8 cellular contexts compared by ENCODE assay signal in the genomic region with DNA sequence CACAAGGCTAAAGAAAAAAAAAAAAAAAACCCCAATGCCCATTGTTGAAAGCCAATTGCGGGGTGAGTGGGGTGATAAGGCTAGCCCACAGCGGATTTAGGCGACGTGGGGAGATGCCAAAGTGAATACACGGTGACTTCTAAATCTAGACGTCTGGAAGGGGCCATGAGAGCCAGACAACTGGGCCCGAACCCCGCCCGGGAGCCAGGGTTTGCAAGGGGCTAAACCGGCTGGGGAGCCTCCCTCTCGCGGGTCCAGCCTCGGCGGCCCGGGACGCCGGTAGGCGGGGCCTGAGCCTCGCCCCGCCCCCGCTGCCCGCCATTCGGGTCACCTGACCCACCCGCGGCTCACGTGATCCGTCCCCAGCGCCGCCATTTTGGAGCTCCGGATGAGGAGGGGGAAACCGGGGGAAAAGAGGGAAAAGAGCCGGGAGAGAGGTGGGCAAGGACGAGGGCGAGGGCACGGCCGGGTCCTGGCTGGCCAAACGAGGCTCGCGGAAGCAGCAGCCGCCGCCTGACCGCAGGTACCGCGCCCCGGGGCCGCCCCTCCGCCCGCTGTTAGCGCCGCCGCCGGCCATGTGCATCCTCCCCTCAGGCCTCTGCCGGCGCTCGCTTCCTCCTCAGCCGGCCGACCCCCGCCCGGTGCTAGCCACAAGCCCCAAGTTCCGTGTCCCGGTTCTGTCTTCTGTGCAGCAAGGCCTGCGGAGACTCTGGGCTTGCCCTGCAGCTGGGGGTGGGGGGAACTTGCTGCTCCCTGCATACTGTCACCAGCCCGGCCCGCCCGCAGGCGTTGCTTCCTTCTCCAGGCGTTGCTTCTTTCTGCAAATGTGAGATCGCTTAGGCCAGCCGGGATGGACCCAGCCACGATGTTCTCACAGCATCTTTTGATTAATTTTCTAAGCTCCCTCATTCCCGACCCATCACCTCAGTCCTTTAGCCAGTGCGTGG. TPM values are rescaled to one million over a fixed set of nuclear protein-coding genes. Genes with fewer than 3 reads are reported as not detected.
A peak's percentile ranks its signal among the peaks of the same experiment; 100 is the strongest.
DNase-seq lines count a peak whose midpoint lies in the region; ATAC-seq and TF ChIP-seq lines count a peak whose summit lies in the region.

Gene ZNF507 (plus strand): TSS at position 350 of the 947 bp plus-strand sequence. CDS start 7,221 bp downstream, outside the sequence.

- H3K9me3 ChIP-seq in Caco-2 = no peaks in the 10 kb centered on the region

- H3K4me3 ChIP-seq in Caco-2 (ENCODE audit: low read depth, low read length) = peak within 1 kb of the TSS; percentile 84

- H3K27me3 ChIP-seq in Caco-2 (replicated peaks; ENCODE audit: control insufficient read depth, insufficient read depth, low read length) = no peaks in the 10 kb centered on the region

- peak; percentile 64 for ATAC-seq in GM19468 (IDR thresholded peaks at IDR 0.05; ENCODE audit: extremely low read depth, unreplicated experiment)

- H3K4me1 Mint-ChIP-seq in Caco-2 (ENCODE audit: low read depth, unreplicated experiment) (peaks cover 20% of the 10 kb centered on the region), endothelial cell (ENCODE audit: unreplicated experiment) (no peaks in the 10 kb centered on the region), mesothelial cell of epicardium (peaks cover 34% of the 10 kb centered on the region)

- CTCF ChIA-PET in Caco-2 (lab: Charles Lee) = interaction anchor here (1.0 to 1.3 kb wide), 2 partner anchors 18 to 27 kb away, joined by 4 read pairs; no protein-coding TSS in a partner anchor

- no peaks in the 10 kb centered on the region for H3K9me3 Mint-ChIP-seq in Caco-2 (ENCODE audit: unreplicated experiment)
- no peaks in the 10 kb centered on the region for H3K9me3 Mint-ChIP-seq in endothelial cell (ENCODE audit: unreplicated experiment)
- no peaks in the 10 kb centered on the region for H3K9me3 Mint-ChIP-seq in mesothelial cell of epicardium

- H3K4me3 Mint-ChIP-seq in Caco-2 (ENCODE audit: unreplicated experiment) (peak within 1 kb of the TSS; percentile 95), endothelial cell (ENCODE audit: unreplicated experiment) (peak within 1 kb of the TSS; percentile 98), mesothelial cell of epicardium (peak within 1 kb of the TSS; percentile 90)

- POLR2A ChIA-PET in Caco-2 (lab: Charles Lee) = interaction anchor here (0.7 to 1.5 kb wide), 7 partner anchors 18 to 117 kb away, joined by 3 to 14 read pairs (median 7); partner anchors contain the start of gene DPY19L3

- peaks cover 16% of the 10 kb centered on the region for H3K36me3 Mint-ChIP-seq in Caco-2 (ENCODE audit: insufficient read depth, unreplicated experiment)
- H3K36me3 Mint-ChIP-seq in endothelial cell (ENCODE audit: low read depth, unreplicated experiment) = peaks cover 12% of the 10 kb centered on the region
- peaks cover 5% of the 10 kb centered on the region for H3K36me3 Mint-ChIP-seq in mesothelial cell of epicardium

- peak within 1 kb of the TSS; percentile 98 for H3K27ac Mint-ChIP-seq in Caco-2 (ENCODE audit: unreplicated experiment)
- H3K27ac Mint-ChIP-seq in endothelial cell (ENCODE audit: unreplicated experiment) = peak within 1 kb of the TSS; percentile 90
- H3K27ac Mint-ChIP-seq in mesothelial cell of epicardium = peak within 1 kb of the TSS; percentile 92

- H3K27me3 Mint-ChIP-seq in Caco-2 (ENCODE audit: insufficient read depth, unreplicated experiment) (no peaks in the 10 kb centered on the region), endothelial cell (ENCODE audit: unreplicated experiment) (peaks cover 3% of the 10 kb centered on the region), mesothelial cell of epicardium (ENCODE audit: low read depth) (no peaks in the 10 kb centered on the region)

- H3K4me1 ChIP-seq in Caco-2 = peaks cover 18% of the 10 kb centered on the region

- DNase-seq in Caco-2 (peak; percentile 88 to 93), HS-27A (ENCODE audit: low read depth) (peak; percentile 82), NOMO-1 treated with DMSO at 0.1 percent for 48 hours (lab: John Stamatoyannopoulos, UW; ENCODE audit: unreplicated experiment) (peak; percentile 51), endothelial cell (ENCODE audit: low spot score) (peak; percentile 89), mesothelial cell of epicardium (ENCODE audit: low spot score in 2 of 2, unreplicated experiment in 2 of 2) (peak; percentile 79 to 89)
- peak; percentile 40 for DNase-seq in activated CD8-positive, alpha-beta memory T cell treated with anti-CD3 and anti-CD28 coated beads, Interleukin-2, amount 50 U/mL, for 1 hour (ENCODE audit: extremely low read depth)
- DNase-seq in stimulated activated CD8-positive, alpha-beta memory T cell treated with anti-CD3 and anti-CD28 coated beads, Interleukin-15, amount 100 ng/mL, for 4 hours (ENCODE audit: low read depth in 2 of 2) = peak; percentile 67 to 71

- TSS peak; percentile 51 for BruUV-seq in Caco-2 (replicated peaks; lab: Mats Ljungman, UMichigan)

- peaks cover 2% of the 10 kb centered on the region; the same call in 1 of the 2 replicates for H3K36me3 ChIP-seq in Caco-2 (ENCODE audit: control insufficient read depth, insufficient read depth, low read length)

- intact Hi-C loops in Caco-2 (cut with micrococcal nuclease; ENCODE audit: unreplicated experiment) = loop anchor here (1.0 kb wide), 1 partner anchor 28 kb away; no protein-coding TSS in a partner anchor

- no peak for TF ChIP-seq CTCF in Caco-2 (IDR thresholded peaks at IDR 0.05; ENCODE audit: insufficient read depth in 1 of 2, low read depth in 1 of 2, low read length in 1 of 2, severe bottlenecking in 1 of 2, unreplicated experiment in 1 of 2)
- TF ChIP-seq CTCF in endothelial cell (IDR thresholded peaks at IDR 0.05; ENCODE audit: unreplicated experiment) = no peak
- no peak for TF ChIP-seq CTCF in mesothelial cell of epicardium (IDR thresholded peaks at IDR 0.05; ENCODE audit: unreplicated experiment)

RNA-seq across cellular contexts. Expression of gene ZNF507, which starts in this region (rescaled TPM):
- 26.6 and 27.4 TPM in 2 replicates for total RNA-seq in Caco-2 (2022)
- 22.2 TPM for total RNA-seq in endothelial cell (ENCODE audit: unreplicated experiment)
- 33.4 to 34.1 TPM (median 33.6 TPM) in 3 replicates for total RNA-seq in mesothelial cell of epicardium

Comparison
In these comparisons a context has a peak if more than half of its experiments do, and no peak if none do; other contexts are left out.
1. Peak in every context shown above with its lines: DNase-seq, ATAC-seq and H3K4me3 ChIP-seq.
2. DNase-seq: peak in every context shown above with its lines; median percentile 90 in Caco-2; 89 in endothelial cell; 84 in mesothelial cell of epicardium; 82 in HS-27A; 69 in stimulated activated CD8-positive, alpha-beta memory T cell treated with anti-CD3 and anti-CD28 coated beads, Interleukin-15, amount 100 ng/mL, for 4 hours; 51 in NOMO-1 treated with DMSO at 0.1 percent for 48 hours; 40 in activated CD8-positive, alpha-beta memory T cell treated with anti-CD3 and anti-CD28 coated beads, Interleukin-2, amount 50 U/mL, for 1 hour.